In the genomic region with DNA sequence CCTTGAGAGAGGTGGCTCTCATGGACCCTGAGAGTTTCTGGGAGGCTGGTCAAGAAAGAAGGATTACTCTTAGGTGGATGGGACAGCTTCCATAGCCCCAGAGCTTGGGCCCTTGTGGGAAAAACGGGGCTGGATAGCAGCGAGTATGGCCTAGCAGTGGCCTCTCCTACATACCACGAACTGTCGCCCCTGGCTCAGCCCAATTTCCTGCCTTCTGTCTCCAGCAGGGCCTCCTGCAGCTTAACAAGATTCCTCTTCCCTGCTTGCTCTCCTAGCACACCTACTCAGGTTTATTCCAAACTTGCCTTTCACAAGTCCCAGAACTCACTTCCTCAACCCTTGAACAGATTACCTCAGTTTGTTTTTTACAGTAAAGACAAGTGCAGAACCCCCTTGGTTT, we compare ENCODE assay signal across 16 cellular contexts.
A peak's percentile ranks its signal among the peaks of the same experiment; 100 is the strongest.
DNase-seq lines count a peak whose midpoint lies in the region; ATAC-seq and TF ChIP-seq lines count a peak whose summit lies in the region.
"Had no signal": no experiment of that assay in that cellular context is flagged by ENCODE, and none has a peak within 500 bp of the region (broad histone marks: within the 10 kb centered on the region; RNA-seq: fewer than 3 reads in every experiment).

No MANE protein-coding gene starts in this region.

- H3K18ac ChIP-seq in mesenchymal stem cell (ENCODE audit: low read depth in 1 of 2, low read length in 2 of 2) = no peak overlapping the region

- no peak overlapping the region for H3K14ac ChIP-seq in mesenchymal stem cell (ENCODE audit: low read length in 2 of 2)

- intact Hi-C loops in body of pancreas (cut with DNase I) = no loop called here

- H2AK5ac ChIP-seq in mesenchymal stem cell (ENCODE audit: low read length, severe bottlenecking) = peak overlapping the region; percentile 7

- H3K4me3 ChIP-seq in body of pancreas = no peak overlapping the region
- H3K4me3 ChIP-seq in mesenchymal stem cell (ENCODE audit: insufficient read depth in 1 of 2, low read depth in 1 of 2, low read length in 2 of 2) = no peak overlapping the region
- no peak overlapping the region for H3K4me3 ChIP-seq in stomach smooth muscle (ENCODE audit: low read length in 2 of 2)
- H3K4me3 ChIP-seq: SK-N-MC had no signal

- TF ChIP-seq POLR2A in body of pancreas (IDR thresholded peaks at IDR 0.05) = no peak

- H3K27me3 ChIP-seq in body of pancreas (no peaks in the 10 kb centered on the region), mesenchymal stem cell (ENCODE audit: control insufficient read depth in 1 of 2, insufficient read depth in 1 of 2, low read length in 2 of 2) (no peaks in the 10 kb centered on the region), stomach smooth muscle (ENCODE audit: control insufficient read depth in 1 of 2, insufficient read depth in 2 of 2, low read length in 2 of 2) (no peaks in the 10 kb centered on the region)

- H3K4me1 ChIP-seq in body of pancreas (peaks cover 46% of the 10 kb centered on the region), mesenchymal stem cell (ENCODE audit: control insufficient read depth, insufficient read depth, low read depth, low read length) (peaks cover 22% of the 10 kb centered on the region), stomach smooth muscle (ENCODE audit: control insufficient read depth, insufficient read depth, low read length) (peaks cover 64% of the 10 kb centered on the region)

- H2BK12ac ChIP-seq in mesenchymal stem cell (ENCODE audit: low read length in 2 of 2) = no peak overlapping the region

- no peak overlapping the region for H2AFZ ChIP-seq in mesenchymal stem cell (ENCODE audit: low read depth, low read length)

- DNase-seq in ELF-1 (ENCODE audit: low read depth, low spot score) (peak; percentile 56), body of pancreas (no peak), mesenchymal stem cell (no peak), GM20000 (ENCODE audit: low spot score) (no peak), GM19240 (ENCODE audit: insufficient read length, low spot score) (no peak)
- DNase-seq: CD4-positive, alpha-beta memory T cell; EL; HCEC 1CT; NCI-H1694 treated with DMSO at 0.1 percent for 48 hours; NCI-H2227 treated with DMSO at 0.1 percent for 48 hours; NCI-H82; OCI-M1; SHP77 had no signal

- H3K9ac ChIP-seq in mesenchymal stem cell (ENCODE audit: low read length) (no peak overlapping the region), stomach smooth muscle (ENCODE audit: low read length in 2 of 2) (no peak overlapping the region)

- no peak overlapping the region for H2BK15ac ChIP-seq in mesenchymal stem cell (ENCODE audit: low read depth, poor library complexity, severe bottlenecking)

- ATAC-seq in body of pancreas (no peak), HG02973 (IDR thresholded peaks at IDR 0.05; ENCODE audit: unreplicated experiment) (no peak)

- no peak overlapping the region for H2BK5ac ChIP-seq in mesenchymal stem cell (ENCODE audit: low read depth, low read length, poor library complexity, severe bottlenecking)

- H3K9me3 ChIP-seq in body of pancreas (no peaks in the 10 kb centered on the region), mesenchymal stem cell (ENCODE audit: control insufficient read depth, low read length) (no peaks in the 10 kb centered on the region), stomach smooth muscle (ENCODE audit: control insufficient read depth in 2 of 2, low read length in 2 of 2) (no peaks in the 10 kb centered on the region)

- no peak overlapping the region for H3K4ac ChIP-seq in mesenchymal stem cell (ENCODE audit: low read depth in 1 of 2, low read length in 2 of 2)

- H4K8ac ChIP-seq in mesenchymal stem cell (ENCODE audit: low read length) = no peak overlapping the region

- H3K27ac ChIP-seq in body of pancreas = peak overlapping the region in 3 of 4 donors; percentile 27 to 75 (median 64)
- H3K27ac ChIP-seq in mesenchymal stem cell (ENCODE audit: low read length, poor library complexity, severe bottlenecking) = no peak overlapping the region
- peak overlapping the region; percentile 100 for H3K27ac ChIP-seq in stomach smooth muscle (ENCODE audit: low read length)
- H3K27ac ChIP-seq: SK-N-MC had no signal

- H3K23ac ChIP-seq in mesenchymal stem cell (ENCODE audit: low read length in 2 of 2) = no peak overlapping the region

- H3K36me3 ChIP-seq in body of pancreas (replicated peaks in 1 of 2; ENCODE audit: insufficient read depth in 1 of 2, low read depth in 2 of 2) = no peaks in the 10 kb centered on the region
- no peaks in the 10 kb centered on the region for H3K36me3 ChIP-seq in mesenchymal stem cell (ENCODE audit: control insufficient read depth in 1 of 2, insufficient read depth in 2 of 2, low read depth in 1 of 2, low read length in 2 of 2)
- no peaks in the 10 kb centered on the region for H3K36me3 ChIP-seq in stomach smooth muscle (ENCODE audit: control insufficient read depth in 2 of 2, insufficient read depth in 2 of 2, low read length in 2 of 2)

- peaks cover 2% of the 10 kb centered on the region for H3K79me1 ChIP-seq in mesenchymal stem cell (replicated peaks; ENCODE audit: low read length, poor library complexity, severe bottlenecking)

- H4K91ac ChIP-seq in mesenchymal stem cell (ENCODE audit: low read length) = no peak overlapping the region

- TF ChIP-seq CTCF in body of pancreas (IDR thresholded peaks at IDR 0.05) (no peak), GM20000 (IDR thresholded peaks at IDR 0.05; ENCODE audit: extremely low read depth, missing control alignments) (no peak)

- H3K4me2 ChIP-seq in mesenchymal stem cell (ENCODE audit: low read length, poor library complexity, severe bottlenecking) = no peak overlapping the region

- H2BK120ac ChIP-seq in mesenchymal stem cell (ENCODE audit: low read depth, low read length) = no peak overlapping the region

- WGBS in body of pancreas, 2 donors = 88 to 94% methylated on average over 4 of the region's 4 CpGs
- 68% methylated on average over 4 of the region's 4 CpGs for WGBS in mesenchymal stem cell
